8 cellular contexts compared by ENCODE assay signal in the genomic region with DNA sequence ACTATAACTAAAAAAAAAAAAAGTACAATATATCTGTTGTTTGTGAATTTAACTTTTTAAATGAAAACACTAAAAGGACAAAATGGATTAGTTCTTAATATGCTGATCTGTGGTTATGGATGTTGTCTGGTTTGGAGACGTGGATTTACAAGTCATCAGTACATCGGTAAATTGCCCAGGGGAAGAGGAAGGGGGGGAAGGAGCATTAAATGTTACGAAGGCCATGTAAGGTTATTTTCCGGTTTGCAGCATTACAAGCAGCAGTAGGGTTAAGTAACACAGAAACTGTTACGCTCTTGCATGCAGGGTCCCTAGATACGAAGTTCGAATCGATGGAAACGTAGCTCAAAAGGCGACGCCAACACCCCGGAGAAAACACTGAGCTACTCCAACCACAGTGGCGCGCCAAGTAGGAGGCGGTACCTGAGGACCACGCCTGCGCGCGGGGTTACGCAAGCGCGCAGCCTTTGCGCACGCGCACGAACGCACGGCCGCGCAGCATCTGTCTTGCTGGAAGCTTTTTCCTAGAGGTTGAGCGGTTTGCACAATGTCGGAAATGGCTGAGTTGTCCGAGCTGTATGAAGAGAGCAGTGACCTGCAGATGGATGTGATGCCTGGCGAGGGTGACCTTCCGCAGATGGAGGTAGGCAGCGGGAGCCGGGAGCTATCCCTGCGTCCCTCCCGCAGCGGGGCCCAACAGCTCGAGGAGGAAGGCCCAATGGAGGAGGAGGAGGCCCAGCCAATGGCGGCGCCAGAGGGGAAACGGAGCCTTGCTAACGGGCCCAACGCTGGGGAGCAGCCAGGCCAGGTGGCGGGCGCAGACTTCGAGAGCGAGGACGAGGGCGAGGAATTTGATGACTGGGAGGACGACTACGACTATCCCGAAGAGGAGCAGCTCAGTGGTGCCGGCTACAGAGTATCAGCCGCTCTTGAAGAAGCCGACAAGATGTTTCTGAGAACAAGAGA.
DNase-seq lines count a peak whose midpoint lies in the region; ATAC-seq and TF ChIP-seq lines count a peak whose summit lies in the region.

A gene with protein sequence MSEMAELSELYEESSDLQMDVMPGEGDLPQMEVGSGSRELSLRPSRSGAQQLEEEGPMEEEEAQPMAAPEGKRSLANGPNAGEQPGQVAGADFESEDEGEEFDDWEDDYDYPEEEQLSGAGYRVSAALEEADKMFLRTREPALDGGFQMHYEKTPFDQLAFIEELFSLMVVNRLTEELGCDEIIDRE (plus strand): TSS at position 505 of the 966 bp plus-strand sequence. CDS start 43 bp downstream, at position 548.

- peak; percentile 94 for ATAC-seq in HG03196 (IDR thresholded peaks at IDR 0.05; ENCODE audit: unreplicated experiment)

- DNase-seq in AG08395 (ENCODE audit: low spot score) = peak; percentile 95
- DNase-seq in NCI-H345 (lab: John Stamatoyannopoulos, UW) = peak; percentile 90
- peak; percentile 77 to 84 (median 79) for DNase-seq in activated CD4-positive, CD25-positive, alpha-beta regulatory T cell (lab: John Stamatoyannopoulos, UW)
- DNase-seq in central memory CD4-positive, alpha-beta T cell = peak; percentile 94
- peak; percentile 98 for DNase-seq in iris pigment epithelial cell (ENCODE audit: low read depth)
- peak; percentile 89 for DNase-seq in stimulated activated CD4-positive, alpha-beta T cell treated with anti-CD3 and anti-CD28 coated beads, Interleukin-12 subunit alpha, Interleukin-12 subunit beta, amount 100 ng/mL, for 4 hours

- in situ Hi-C loops in GM18951 (cut with MboI; ENCODE audit: low sequenced_read_pairs, unreplicated experiment) = no loop called here

- TF ChIP-seq POLR2A in GM18951 (IDR thresholded peaks at IDR 0.05; ENCODE audit: extremely low read depth, insufficient read depth, insufficient read length) = peak; percentile 95

Comparison
In these comparisons a context has a peak if more than half of its experiments do, and no peak if none do; other contexts are left out.
1. Peak in every context shown above with its lines: DNase-seq and ATAC-seq.